Comparison of ENCODE assay signal across 27 cellular contexts in genomic region chr5:131627466-131627865, GRCh38. TPM values are rescaled to one million over a fixed set of nuclear protein-coding genes. Genes with fewer than 3 reads are reported as not detected.
DNase-seq lines count a peak whose midpoint lies in the region; ATAC-seq and TF ChIP-seq lines count a peak whose summit lies in the region.
"Had no signal": no experiment of that assay in that cellular context is flagged by ENCODE, and none has a peak within 500 bp of the region (broad histone marks: within the 10 kb centered on the region; RNA-seq: fewer than 3 reads in every experiment).

No MANE protein-coding gene starts in this region.

- no peak overlapping the region for H3K27ac ChIP-seq in GM23338 (ENCODE audit: low read depth)
- H3K27ac ChIP-seq in SU-DHL-6 (ENCODE audit: low read depth, low read length) = no peak overlapping the region
- peak overlapping the region; percentile 45 to 50 for H3K27ac ChIP-seq in coronary artery
- peak overlapping the region; percentile 59 for H3K27ac ChIP-seq in osteoblast (ENCODE audit: low read depth, low read length)
- H3K27ac ChIP-seq: A549, PC-9, SJCRH30 had no signal

- DNase-seq in GM23338 (ENCODE audit: low spot score) (no peak), coronary artery (ENCODE audit: low spot score) (no peak), osteoblast (ENCODE audit: insufficient read length, low spot score, missing footprints) (peak; percentile 49), NOMO-1 treated with dmso at 0.1 percent for 144 hours (lab: John Stamatoyannopoulos, UW; ENCODE audit: unreplicated experiment) (no peak), GDM1 (lab: John Stamatoyannopoulos, UW) (no peak)
- DNase-seq: C1 segment of cervical spinal cord; Caco-2; CD8-positive, alpha-beta T cell; EL; GF-D8; HFFc6; KBM-7; NCI-H1048; NCI-H1417; NCI-H1694 treated with DMSO at 0.1 percent for 48 hours; NCI-H2081; NCI-H2171; NCI-H226; NCI-H510A; PC-9; SJCRH30; T-helper 1 cell had no signal

- no peak overlapping the region for H3K9ac ChIP-seq in SU-DHL-6 (ENCODE audit: low read length)

- H3F3A ChIP-seq in GM23338 (replicated peaks; ENCODE audit: low read depth) = no peaks in the 10 kb centered on the region
- H3F3A ChIP-seq in SU-DHL-6 (ENCODE audit: insufficient read depth) = peaks cover 8% of the 10 kb centered on the region

- no peaks in the 10 kb centered on the region for H3K9me2 ChIP-seq in GM23338 (ENCODE audit: insufficient read depth)
- no peaks in the 10 kb centered on the region for H3K9me2 ChIP-seq in SU-DHL-6 (replicated peaks; ENCODE audit: insufficient read depth, low read length)

- no peaks in the 10 kb centered on the region for H3K9me3 ChIP-seq in SU-DHL-6 (ENCODE audit: insufficient read depth, low read length)
- H3K9me3 ChIP-seq in osteoblast (ENCODE audit: low read depth, low read length) = no peaks in the 10 kb centered on the region
- H3K9me3 ChIP-seq: A549, Caco-2, HAP-1, SJCRH30 had no signal

- H3K4me3 ChIP-seq in GM23338 = no peak overlapping the region
- no peak overlapping the region for H3K4me3 ChIP-seq in SU-DHL-6 (ENCODE audit: insufficient read depth, low read length, poor library complexity, severe bottlenecking)
- peak overlapping the region; percentile 33 for H3K4me3 ChIP-seq in coronary artery
- no peak overlapping the region for H3K4me3 ChIP-seq in osteoblast (ENCODE audit: insufficient read depth, low read length)
- H3K4me3 ChIP-seq: A549, HAP-1, PC-9, SJCRH30 had no signal

- H3K36me3 ChIP-seq in GM23338 (ENCODE audit: insufficient read depth) (no peaks in the 10 kb centered on the region), SU-DHL-6 (ENCODE audit: low read length) (no peaks in the 10 kb centered on the region; the same call in 1 of the 2 replicates), osteoblast (ENCODE audit: insufficient read depth, low read length) (no peaks in the 10 kb centered on the region)
- H3K36me3 ChIP-seq: HAP-1 had no signal

- no peak for ATAC-seq in GM23338
- no peak for ATAC-seq in GM21576 (IDR thresholded peaks at IDR 0.05; ENCODE audit: unreplicated experiment)
- ATAC-seq: A549; CD8-positive, alpha-beta T cell; Right ventricle myocardium inferior had no signal

- H3K4me3 Mint-ChIP-seq in GM23338 = no peak overlapping the region
- H3K4me3 Mint-ChIP-seq: CD8-positive, alpha-beta T cell; HFFc6 had no signal

- 0 out of 2 replicates have a peak overlapping the region, but pooled peaks have one; percentile 31 for H3K27ac Mint-ChIP-seq in GM23338
- H3K27ac Mint-ChIP-seq: CD8-positive, alpha-beta T cell; HFFc6 had no signal

- H3K4me1 ChIP-seq in GM23338 (ENCODE audit: insufficient read depth) (peaks cover 25% of the 10 kb centered on the region), osteoblast (ENCODE audit: insufficient read depth, low read length) (peaks cover 39% of the 10 kb centered on the region)

- H3K4me2 ChIP-seq in GM23338 (no peak overlapping the region), SU-DHL-6 (ENCODE audit: low read depth, low read length, poor library complexity, severe bottlenecking) (peak overlapping the region; percentile 22), osteoblast (ENCODE audit: insufficient read depth, low read length) (peak overlapping the region; percentile 50)
- H3K4me2 ChIP-seq: A549, PC-9 had no signal

- no peaks in the 10 kb centered on the region for H3K9me3 Mint-ChIP-seq in GM23338
- H3K9me3 Mint-ChIP-seq: CD8-positive, alpha-beta T cell had no signal

- no peaks in the 10 kb centered on the region for H3K27me3 Mint-ChIP-seq in GM23338 (ENCODE audit: insufficient read depth, low read depth, poor library complexity)

- TF ChIP-seq CTCF in GM23338 (conservative IDR thresholded peaks at IDR 0.05; ENCODE audit: low read depth in 2 of 2) (no peak), SU-DHL-6 (IDR thresholded peaks at IDR 0.05; ENCODE audit: insufficient read depth, low read length, poor library complexity, severe bottlenecking) (no peak), coronary artery (IDR thresholded peaks at IDR 0.05) (no peak), osteoblast (IDR thresholded peaks at IDR 0.05; ENCODE audit: extremely low read depth, low read depth, low read length) (no peak)

- H4K20me1 ChIP-seq in GM23338 (replicated peaks; ENCODE audit: insufficient read depth) = peaks cover 23% of the 10 kb centered on the region
- peaks cover 39% of the 10 kb centered on the region for H4K20me1 ChIP-seq in SU-DHL-6 (ENCODE audit: low read depth, low read length)
- H4K20me1 ChIP-seq in osteoblast (ENCODE audit: insufficient read depth, low read length) = no peaks in the 10 kb centered on the region

- H3K79me2 ChIP-seq in GM23338 (replicated peaks; ENCODE audit: insufficient read depth) (peaks cover 100% of the 10 kb centered on the region), SU-DHL-6 (ENCODE audit: insufficient read depth, low read length) (peaks cover 100% of the 10 kb centered on the region), osteoblast (ENCODE audit: insufficient read depth, low read length) (peaks cover 98% of the 10 kb centered on the region)

- H2AFZ ChIP-seq in GM23338 (no peak overlapping the region), SU-DHL-6 (ENCODE audit: low read depth, low read length, severe bottlenecking) (no peak overlapping the region), osteoblast (ENCODE audit: low read length) (peak overlapping the region; percentile 2)
- H2AFZ ChIP-seq: PC-9 had no signal

- H3K36me3 Mint-ChIP-seq in GM23338 (ENCODE audit: low read depth) = no peaks in the 10 kb centered on the region

- H3K4me1 Mint-ChIP-seq in GM23338 = peaks cover 4% of the 10 kb centered on the region; the same call in 1 of the 3 replicates

- H3K27me3 ChIP-seq in GM23338 (ENCODE audit: insufficient read depth) (no peaks in the 10 kb centered on the region), SU-DHL-6 (ENCODE audit: low read length) (no peaks in the 10 kb centered on the region), osteoblast (ENCODE audit: insufficient read depth, low read length) (no peaks in the 10 kb centered on the region)
- H3K27me3 ChIP-seq: SJCRH30 had no signal

TF ChIP-seq in GM23338, 12 proteins besides CTCF, POLR2A, EP300 and RAD21:
- TF ChIP-seq, protein P1, sequence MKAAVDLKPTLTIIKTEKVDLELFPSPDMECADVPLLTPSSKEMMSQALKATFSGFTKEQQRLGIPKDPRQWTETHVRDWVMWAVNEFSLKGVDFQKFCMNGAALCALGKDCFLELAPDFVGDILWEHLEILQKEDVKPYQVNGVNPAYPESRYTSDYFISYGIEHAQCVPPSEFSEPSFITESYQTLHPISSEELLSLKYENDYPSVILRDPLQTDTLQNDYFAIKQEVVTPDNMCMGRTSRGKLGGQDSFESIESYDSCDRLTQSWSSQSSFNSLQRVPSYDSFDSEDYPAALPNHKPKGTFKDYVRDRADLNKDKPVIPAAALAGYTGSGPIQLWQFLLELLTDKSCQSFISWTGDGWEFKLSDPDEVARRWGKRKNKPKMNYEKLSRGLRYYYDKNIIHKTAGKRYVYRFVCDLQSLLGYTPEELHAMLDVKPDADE (IDR thresholded peaks at IDR 0.05) = no peak
TF ChIP-seq in GM23338: peak in this region for 0.

RNA-seq across cellular contexts. Expression of gene RAPGEF6, which starts 7.6 kb away (rescaled TPM):
- total RNA-seq in GM23338 (2014; rRNA removed; shearing (Covaris generic)) = 19.7 and 20.3 TPM in 2 replicates
- 7.9 and 9.5 TPM in 2 replicates for polyA plus RNA-seq in GM23338 (2016; fragmentation: Nextera tagmentation; extraction: Ambion mirVana)
- 15.6 and 18.6 TPM in 2 replicates for total RNA-seq in osteoblast

Comparison
In these comparisons a context has a peak if more than half of its experiments do, and no peak if none do; other contexts are left out.
1. H3K27ac ChIP-seq: peak in coronary artery (2 of 2) and osteoblast (single experiment); none in GM23338 (single experiment) and SU-DHL-6 (single experiment).